28 cellular contexts compared by ENCODE assay signal in genomic region chr2:6823111-6823510, GRCh38. TPM values are rescaled to one million over a fixed set of nuclear protein-coding genes. Genes with fewer than 3 reads are reported as not detected.
DNase-seq lines count a peak whose midpoint lies in the region; ATAC-seq, FAIRE-seq and TF ChIP-seq lines count a peak whose summit lies in the region.
"Had no signal": no experiment of that assay in that cellular context is flagged by ENCODE, and none has a peak within 500 bp of the region (broad histone marks: within the 10 kb centered on the region; RNA-seq: fewer than 3 reads in every experiment).

No MANE protein-coding gene starts in this region.

- H2BK15ac ChIP-seq in H1 (ENCODE audit: low read length): no peak overlapping the region

- no peak overlapping the region for H4K8ac ChIP-seq in H1 (ENCODE audit: extremely low read depth, insufficient read depth, low read length)

- POLR2A ChIA-PET in H1 (lab: Charles Lee; ENCODE audit: partially characterized antibody): no interaction called here

- H3K36me3 Mint-ChIP-seq in nephron (ENCODE audit: low read depth): no peaks in the 10 kb centered on the region
- no peaks in the 10 kb centered on the region for H3K36me3 Mint-ChIP-seq in endodermal cell (ENCODE audit: low read depth)
- no peaks in the 10 kb centered on the region for H3K36me3 Mint-ChIP-seq in nephron progenitor cell (ENCODE audit: low read depth)
- H3K36me3 Mint-ChIP-seq: activated CD4-positive, alpha-beta memory T cell treated with anti-CD3 and anti-CD28 coated beads for 36 hours; CD8-positive, alpha-beta memory T cell had no signal

- H3K4me3 ChIP-seq in SK-N-MC (peak overlapping the region; percentile 62), H1 (ENCODE audit: extremely low read depth in 1 of 4, insufficient read depth in 2 of 4, low read depth in 3 of 4, low read length in 4 of 4) (no peak overlapping the region), upper lobe of right lung (no peak overlapping the region), endodermal cell (ENCODE audit: low read length) (no peak overlapping the region)
- H3K4me3 ChIP-seq: colonic mucosa, gastrocnemius medialis, lung, right lobe of liver, SJSA1, vagina had no signal

- no peaks in the 10 kb centered on the region for H4K20me1 ChIP-seq in H1 (replicated peaks in 1 of 2; ENCODE audit: control insufficient read depth in 1 of 2, insufficient read depth in 2 of 2, low read length in 2 of 2)

- no peak overlapping the region for H3K23ac ChIP-seq in H1 (ENCODE audit: insufficient read length)

- H3K56ac ChIP-seq in H1 (replicated peaks; ENCODE audit: insufficient read length, low read depth, low read length): no peak overlapping the region

- no peak overlapping the region for H2BK5ac ChIP-seq in H1 (ENCODE audit: low read depth, low read length)

- 0 out of 2 replicates have a peak overlapping the region, but pooled peaks have one; percentile 23 for H2BK20ac ChIP-seq in H1 (ENCODE audit: low read length)

- H3K4me1 Mint-ChIP-seq in nephron (peaks cover 33% of the 10 kb centered on the region), endodermal cell (peaks cover 8% of the 10 kb centered on the region), nephron progenitor cell (peaks cover 25% of the 10 kb centered on the region)
- H3K4me1 Mint-ChIP-seq: WTC11 had no signal

- H3K79me2 ChIP-seq in H1 (ENCODE audit: control insufficient read depth in 1 of 2, insufficient read depth in 2 of 2, low read length in 2 of 2): no peaks in the 10 kb centered on the region

- no peaks in the 10 kb centered on the region; a peak in 3 of 7 replicates for H3K4me1 ChIP-seq in H1 (replicated peaks in 1 of 4; ENCODE audit: control insufficient read depth in 3 of 4, insufficient read depth in 4 of 4, low read length in 3 of 4)
- peaks cover 11% of the 10 kb centered on the region for H3K4me1 ChIP-seq in upper lobe of right lung
- H3K4me1 ChIP-seq in endodermal cell (ENCODE audit: control insufficient read depth, insufficient read depth, low read length): no peaks in the 10 kb centered on the region
- H3K4me1 ChIP-seq: colonic mucosa, right lobe of liver, SJSA1 had no signal

- WGBS in H1 (ENCODE audit: extremely low coverage in 1 of 2, insufficient coverage in 1 of 2, insufficient read length in 1 of 2, insufficient replicate concordance in 2 of 2, low coverage in 1 of 2, low lambda C conversion rate in 2 of 2, missing lambda C conversion rate in 1 of 2), 2 experiments: 84% methylated on average over 5 of the region's 5 CpGs; no CpG with 5 or more reads in 1 of the 2 experiments
- 79 to 82% methylated on average over 5 of the region's 5 CpGs for WGBS in endodermal cell (ENCODE audit: insufficient coverage in 1 of 2, insufficient read length in 1 of 2), 2 experiments

- no peaks in the 10 kb centered on the region for H3K36me3 ChIP-seq in SK-N-MC (ENCODE audit: insufficient read depth, low read length)
- no peaks in the 10 kb centered on the region for H3K36me3 ChIP-seq in H1 (ENCODE audit: control insufficient read depth in 2 of 4, insufficient read depth in 4 of 4, low read length in 3 of 4)
- no peaks in the 10 kb centered on the region for H3K36me3 ChIP-seq in upper lobe of right lung
- H3K36me3 ChIP-seq in endodermal cell (ENCODE audit: control insufficient read depth, insufficient read depth, low read length): no peaks in the 10 kb centered on the region
- H3K36me3 ChIP-seq: colonic mucosa, gastrocnemius medialis, right lobe of liver, SJSA1, vagina had no signal

- no peak overlapping the region for H3K18ac ChIP-seq in H1 (ENCODE audit: extremely low read depth, low read length)

- TF ChIP-seq POLR2A in H1 (IDR thresholded peaks at IDR 0.05; ENCODE audit: control extremely low read depth in 1 of 2, low read depth in 2 of 2, low read length in 2 of 2): no peak

- peak overlapping the region; percentile 5 for H3K4ac ChIP-seq in H1 (replicated peaks; ENCODE audit: insufficient read length, low read depth, low read length)

- no peak for TF ChIP-seq EP300 in H1 (IDR thresholded peaks at IDR 0.05; ENCODE audit: borderline replicate concordance in 1 of 2, low read depth in 2 of 2, low read length in 2 of 2)

- no peak overlapping the region for H2BK120ac ChIP-seq in H1 (replicated peaks; ENCODE audit: low read depth, low read length)

- H3K9me3 Mint-ChIP-seq in nephron: peaks cover 3% of the 10 kb centered on the region
- no peaks in the 10 kb centered on the region for H3K9me3 Mint-ChIP-seq in endodermal cell
- no peaks in the 10 kb centered on the region for H3K9me3 Mint-ChIP-seq in nephron progenitor cell
- H3K9me3 Mint-ChIP-seq: activated CD4-positive, alpha-beta memory T cell treated with anti-CD3 and anti-CD28 coated beads for 36 hours; activated naive CD4-positive, alpha-beta T cell treated with anti-CD3 and anti-CD28 coated beads for 36 hours; CD8-positive, alpha-beta memory T cell had no signal

- ATAC-seq in upper lobe of right lung: no peak
- ATAC-seq: gastrocnemius medialis, Panc1, right lobe of liver, WTC11 had no signal

- H3K9ac ChIP-seq in SK-N-MC (ENCODE audit: insufficient read length) (no peak overlapping the region), H1 (replicated peaks in 1 of 4; ENCODE audit: extremely low read depth in 1 of 4, low read depth in 3 of 4, low read length in 3 of 4) (no peak overlapping the region; a peak in 1 of 7 replicates), endodermal cell (ENCODE audit: extremely low read depth, low read length, poor library complexity, severe bottlenecking) (no peak overlapping the region)

- H2BK12ac ChIP-seq in H1 (ENCODE audit: low read depth, low read length): no peak overlapping the region

- intact Hi-C loops in upper lobe of right lung (cut with DNase I): no loop called here

- H3K4me3 Mint-ChIP-seq in nephron (no peak overlapping the region), endodermal cell (no peak overlapping the region), nephron progenitor cell (no peak overlapping the region)
- H3K4me3 Mint-ChIP-seq: activated CD4-positive, alpha-beta memory T cell treated with anti-CD3 and anti-CD28 coated beads for 36 hours; activated naive CD4-positive, alpha-beta T cell treated with anti-CD3 and anti-CD28 coated beads for 36 hours; CD8-positive, alpha-beta memory T cell; WTC11 had no signal

- H3K4me2 ChIP-seq in H1 (ENCODE audit: insufficient read depth in 1 of 2, low read depth in 2 of 2, low read length in 2 of 2): peak overlapping the region in 1 of 2 experiments; percentile 17; a peak in 1 of 4 replicates

- H3K23me2 ChIP-seq in H1 (ENCODE audit: low read depth, low read length): no peaks in the 10 kb centered on the region

- peak overlapping the region; percentile 87 for H2AFZ ChIP-seq in H1 (ENCODE audit: low read length)

- H3K79me1 ChIP-seq in H1 (ENCODE audit: low read depth, low read length): no peaks in the 10 kb centered on the region

- DNase-seq in AG09319 (ENCODE audit: extremely low read depth, low read depth) (peak; percentile 14), SK-N-MC (ENCODE audit: low read depth, low spot score) (peak; percentile 14), H1 (ENCODE audit: low read depth in 1 of 2, low spot score in 2 of 2) (no peak), NCI-H2196 (lab: John Stamatoyannopoulos, UW; ENCODE audit: unreplicated experiment) (no peak), upper lobe of right lung (no peak), endodermal cell (no peak), nephron progenitor cell (no peak)
- DNase-seq: activated CD4-positive, alpha-beta memory T cell treated with anti-CD3 and anti-CD28 coated beads for 36 hours; activated naive CD4-positive, alpha-beta T cell treated with anti-CD3 and anti-CD28 coated beads for 36 hours; CD8-positive, alpha-beta memory T cell; colonic mucosa; gastrocnemius medialis; KG1; kidney; NCI-H1048; NCI-H2029; NCI-H446; right lobe of liver; substantia nigra; T-helper 9 cell had no signal

- H3K14ac ChIP-seq in H1 (ENCODE audit: insufficient read length): no peak overlapping the region

- no peaks in the 10 kb centered on the region for H3K9me3 ChIP-seq in SK-N-MC (ENCODE audit: low read depth, low read length)
- H3K9me3 ChIP-seq in H1 (ENCODE audit: insufficient read depth in 2 of 2, low read depth in 1 of 2, low read length in 1 of 2): no peaks in the 10 kb centered on the region
- H3K9me3 ChIP-seq in upper lobe of right lung: no peaks in the 10 kb centered on the region
- no peaks in the 10 kb centered on the region for H3K9me3 ChIP-seq in endodermal cell (ENCODE audit: control insufficient read depth, low read length)
- H3K9me3 ChIP-seq: colonic mucosa, gastrocnemius medialis, right lobe of liver, SJSA1, vagina had no signal

- H4K91ac ChIP-seq in H1 (replicated peaks; ENCODE audit: insufficient read length, low read length): no peak overlapping the region

- TF ChIP-seq RAD21 in H1 (IDR thresholded peaks at IDR 0.05 in 1 of 2, conservative IDR thresholded peaks at IDR 0.05 in 1 of 2; ENCODE audit: low read depth in 2 of 2, low read length in 2 of 2): no peak

- no peak for FAIRE-seq in H1 (lab: Jason Lieb, UNC)
- FAIRE-seq: H54, kidney had no signal

- H3K27ac Mint-ChIP-seq in nephron (peak overlapping the region; percentile 54 to 82 (median 80)), endodermal cell (no peak overlapping the region), nephron progenitor cell (no peak overlapping the region)
- H3K27ac Mint-ChIP-seq: activated CD4-positive, alpha-beta memory T cell treated with anti-CD3 and anti-CD28 coated beads for 36 hours; activated naive CD4-positive, alpha-beta T cell treated with anti-CD3 and anti-CD28 coated beads for 36 hours; CD8-positive, alpha-beta memory T cell; WTC11 had no signal

- H2AK5ac ChIP-seq in H1 (ENCODE audit: low read depth, low read length): no peak overlapping the region

- no peaks in the 10 kb centered on the region; a peak in 1 of 7 replicates for H3K27me3 ChIP-seq in H1 (replicated peaks in 1 of 4; ENCODE audit: control insufficient read depth in 3 of 4, extremely low read depth in 1 of 4, insufficient read depth in 3 of 4, low read length in 3 of 4)
- no peaks in the 10 kb centered on the region for H3K27me3 ChIP-seq in upper lobe of right lung
- H3K27me3 ChIP-seq in endodermal cell (ENCODE audit: control insufficient read depth, insufficient read depth, low read length, poor library complexity, severe bottlenecking): no peaks in the 10 kb centered on the region
- H3K27me3 ChIP-seq: colonic mucosa, gastrocnemius medialis, right lobe of liver, SJSA1, vagina had no signal

- H3K27ac ChIP-seq in SK-N-MC: peak overlapping the region; percentile 45
- H3K27ac ChIP-seq in H1 (ENCODE audit: low read depth, low read length): no peak overlapping the region
- no peak overlapping the region for H3K27ac ChIP-seq in upper lobe of right lung
- H3K27ac ChIP-seq in endodermal cell (ENCODE audit: low read depth, low read length): no peak overlapping the region
- H3K27ac ChIP-seq: colonic mucosa, gastrocnemius medialis, right lobe of liver, SJSA1, vagina had no signal

- H4K5ac ChIP-seq in H1 (ENCODE audit: insufficient read length, low read depth, low read length): no peak overlapping the region

- H3K27me3 Mint-ChIP-seq in nephron (ENCODE audit: low read depth) (peaks cover 4% of the 10 kb centered on the region), endodermal cell (ENCODE audit: insufficient read depth) (peaks cover 2% of the 10 kb centered on the region), nephron progenitor cell (ENCODE audit: low read depth, poor library complexity) (peaks cover 7% of the 10 kb centered on the region)
- H3K27me3 Mint-ChIP-seq: activated CD4-positive, alpha-beta memory T cell treated with anti-CD3 and anti-CD28 coated beads for 36 hours had no signal

- CTCF ChIA-PET in H1 (lab: Charles Lee; ENCODE audit: partially characterized antibody): interaction anchor here (0.7 to 1.4 kb wide), 2 partner anchors 31 to 511 kb away, joined by 3 to 4 read pairs; no protein-coding TSS in a partner anchor

- no peak for TF ChIP-seq CTCF in AG09319 (IDR thresholded peaks at IDR 0.05; ENCODE audit: low read depth, low read length)
- no peak for TF ChIP-seq CTCF in H1 (IDR thresholded peaks at IDR 0.05; ENCODE audit: control extremely low read depth in 1 of 3, insufficient read depth in 1 of 3, low read depth in 1 of 3, low read length in 3 of 3)
- no peak for TF ChIP-seq CTCF in nephron (IDR thresholded peaks at IDR 0.05; ENCODE audit: unreplicated experiment in 3 of 3)
- no peak for TF ChIP-seq CTCF in upper lobe of right lung (IDR thresholded peaks at IDR 0.05)
- no peak for TF ChIP-seq CTCF in endodermal cell (conservative IDR thresholded peaks at IDR 0.05)
- TF ChIP-seq CTCF in nephron progenitor cell (IDR thresholded peaks at IDR 0.05): no peak

RNA-seq across cellular contexts. Expression of gene CMPK2, which starts 42.6 kb away (rescaled TPM):
- 0.28 and 0.31 TPM in 2 replicates for total RNA-seq in H1 (2021; fragmentation: NEBNext Ultra II Directional; extraction: Animal tissue kit (Norgen Biotek cat#: 25700))
- polyA plus RNA-seq in H1 (2011; rRNA removed): 0.46 and 0.53 TPM in 2 replicates
- polyA plus RNA-seq in H1 (2011; cell fraction: cytosol; rRNA removed): 0.36 TPM
- polyA plus RNA-seq in H1 (2011; cell fraction: nucleus; rRNA removed): 0.34 TPM
- 0.16 to 0.51 TPM (median 0.40 TPM) in 4 replicates for polyA plus RNA-seq in H1 (2012, experiment 1 of 2)
- polyA plus RNA-seq in H1 (2012, experiment 2 of 2): 0.70 TPM
- polyA plus RNA-seq in H1 (2013, experiment 1 of 2): 0.28 TPM
- polyA plus RNA-seq in H1 (2013, experiment 2 of 2): 0.33 TPM
- 1.1 and 1.6 TPM in 2 replicates for polyA minus RNA-seq in H1 (2011; rRNA and poly(A)+ RNA removed)
- polyA minus RNA-seq in H1 (2011; cell fraction: cytosol; rRNA and poly(A)+ RNA removed): not detected
- polyA minus RNA-seq in H1 (2011; cell fraction: nucleus; rRNA and poly(A)+ RNA removed): 0.70 TPM
- 23.2 TPM for total RNA-seq in upper lobe of right lung
- total RNA-seq in endodermal cell: 1 to 10 TPM; 2.1 to 3.8 TPM
- polyA plus RNA-seq in endodermal cell (2013, experiment 1 of 2): 1.4 TPM
- polyA plus RNA-seq in endodermal cell (2013, experiment 2 of 2): 1.5 TPM

RNA-seq across cellular contexts. Expression of gene RSAD2, which starts 54.5 kb away (rescaled TPM):
- total RNA-seq in H1 (2021; fragmentation: NEBNext Ultra II Directional; extraction: Animal tissue kit (Norgen Biotek cat#: 25700)): not detected in 2 replicates
- polyA plus RNA-seq in H1 (2011; rRNA removed): not detected in 2 replicates
- 0.18 TPM for polyA plus RNA-seq in H1 (2011; cell fraction: cytosol; rRNA removed)
- not detected for polyA plus RNA-seq in H1 (2011; cell fraction: nucleus; rRNA removed)
- polyA plus RNA-seq in H1 (2012, experiment 1 of 2): 0.27 TPM in 1 of 4 replicates, not detected in the others
- polyA plus RNA-seq in H1 (2012, experiment 2 of 2): not detected
- 0.04 TPM for polyA plus RNA-seq in H1 (2013, experiment 1 of 2)
- polyA plus RNA-seq in H1 (2013, experiment 2 of 2): 0.02 TPM
- polyA minus RNA-seq in H1 (2011; rRNA and poly(A)+ RNA removed): 0.03 and 0.83 TPM in 2 replicates
- not detected for polyA minus RNA-seq in H1 (2011; cell fraction: cytosol; rRNA and poly(A)+ RNA removed)
- polyA minus RNA-seq in H1 (2011; cell fraction: nucleus; rRNA and poly(A)+ RNA removed): not detected
- total RNA-seq in upper lobe of right lung: 25.7 TPM
- total RNA-seq in endodermal cell: under 1 TPM; 0.35 to 0.75 TPM
- polyA plus RNA-seq in endodermal cell (2013, experiment 1 of 2): not detected
- not detected for polyA plus RNA-seq in endodermal cell (2013, experiment 2 of 2)
- total RNA-seq: osteocyte, SJSA1, WTC11 had no signal

Comparison
In these comparisons a context has a peak if more than half of its experiments do, and no peak if none do; other contexts are left out.
1. DNase-seq: peak in AG09319 (single experiment) and SK-N-MC (single experiment); none in H1 (0 of 2), NCI-H2196 (single experiment), upper lobe of right lung (single experiment), endodermal cell (single experiment) and nephron progenitor cell (single experiment).
2. H3K27ac Mint-ChIP-seq: peak in nephron (3 of 3); none in endodermal cell (single experiment) and nephron progenitor cell (single experiment).
3. RNA of gene RSAD2, which starts 54.5 kb away (total RNA-seq): 25.7 TPM in upper lobe of right lung (single experiment); 0.35 to 0.75 TPM in endodermal cell and not detected in H1; every median in the first group is over 10 times any median in the second.